Comparison of ENCODE assay signal across 19 cellular contexts in genomic region chr3:115595611-115596010, GRCh38. TPM values are rescaled to one million over a fixed set of nuclear protein-coding genes. Genes with fewer than 3 reads are reported as not detected.
DNase-seq lines count a peak whose midpoint lies in the region; TF ChIP-seq lines count a peak whose summit lies in the region.
"Had no signal": no experiment of that assay in that cellular context is flagged by ENCODE, and none has a peak within 500 bp of the region (broad histone marks: within the 10 kb centered on the region; RNA-seq: fewer than 3 reads in every experiment).

No MANE protein-coding gene starts in this region.

- no peaks in the 10 kb centered on the region for H3F3A ChIP-seq in smooth muscle cell (ENCODE audit: low read depth)

- H2AFZ ChIP-seq in hepatocyte (no peak overlapping the region), smooth muscle cell (ENCODE audit: low read depth) (no peak overlapping the region)

- 83% methylated on average over 1 of the region's 1 CpG for WGBS in hepatocyte (ENCODE audit: low lambda C conversion rate, missing lambda C conversion rate)
- 40% methylated on average over 1 of the region's 1 CpG for WGBS in smooth muscle cell (ENCODE audit: low lambda C conversion rate)

- H3K27ac Mint-ChIP-seq in activated T-cell treated with anti-CD3 and anti-CD28 coated beads, Interleukin-2, amount 50 U/mL, for 24 hours = no peak overlapping the region

- H3K27me3 ChIP-seq in brain microvascular endothelial cell (replicated peaks) = no peaks in the 10 kb centered on the region
- no peaks in the 10 kb centered on the region for H3K27me3 ChIP-seq in hepatocyte
- H3K27me3 ChIP-seq in smooth muscle cell (ENCODE audit: low read depth) = no peaks in the 10 kb centered on the region

- H3K79me2 ChIP-seq in hepatocyte = no peaks in the 10 kb centered on the region
- no peaks in the 10 kb centered on the region for H3K79me2 ChIP-seq in smooth muscle cell (ENCODE audit: low read depth)

- no peaks in the 10 kb centered on the region for H3K36me3 Mint-ChIP-seq in activated T-cell treated with anti-CD3 and anti-CD28 coated beads, Interleukin-2, amount 50 U/mL, for 24 hours (ENCODE audit: low read depth)

- H3K9me3 ChIP-seq in hepatocyte (ENCODE audit: low read depth) (no peaks in the 10 kb centered on the region), smooth muscle cell (replicated peaks; ENCODE audit: low read depth) (no peaks in the 10 kb centered on the region)

- peaks cover 4% of the 10 kb centered on the region for H3K9me3 Mint-ChIP-seq in activated T-cell treated with anti-CD3 and anti-CD28 coated beads, Interleukin-2, amount 50 U/mL, for 24 hours

- DNase-seq in SW480 (ENCODE audit: low spot score) = peak; percentile 17
- DNase-seq in brain microvascular endothelial cell = peak; percentile 72
- peak; percentile 9 for DNase-seq in hepatocyte (ENCODE audit: low spot score)
- no peak for DNase-seq in smooth muscle cell (lab: John Stamatoyannopoulos, UW; ENCODE audit: unreplicated experiment)
- DNase-seq in DMS53 treated with DMSO at 0.1 percent for 48 hours (lab: John Stamatoyannopoulos, UW; ENCODE audit: unreplicated experiment) = no peak
- DNase-seq in NCI-H774 (lab: John Stamatoyannopoulos, UW) = no peak
- DNase-seq in activated T-cell treated with anti-CD3 and anti-CD28 coated beads, Interleukin-2, amount 50 U/mL, for 24 hours = no peak
- DNase-seq: ACHN, AML-193, KBM-7, NCI-H1105 treated with DMSO at 0.1 percent for 48 hours, NCI-H1694, NCI-H2081 treated with DMSO at 0.1 percent for 48 hours, NCI-H748 treated with DMSO at 0.1 percent for 48 hours, Right ventricle myocardium superior had no signal

- H3K4me3 ChIP-seq in brain microvascular endothelial cell (ENCODE audit: low read depth, low read length) (no peak overlapping the region), hepatocyte (no peak overlapping the region), smooth muscle cell (no peak overlapping the region)
- H3K4me3 ChIP-seq: HAP-1, SK-N-MC had no signal

- H3K27me3 Mint-ChIP-seq in activated T-cell treated with anti-CD3 and anti-CD28 coated beads, Interleukin-2, amount 50 U/mL, for 24 hours = peaks cover 14% of the 10 kb centered on the region

- no peaks in the 10 kb centered on the region for H3K4me1 Mint-ChIP-seq in activated T-cell treated with anti-CD3 and anti-CD28 coated beads, Interleukin-2, amount 50 U/mL, for 24 hours (ENCODE audit: low read depth)

- H3K27ac ChIP-seq in brain microvascular endothelial cell (no peak overlapping the region), hepatocyte (peak overlapping the region; percentile 16), smooth muscle cell (ENCODE audit: low read depth) (peak overlapping the region; percentile 5)
- H3K27ac ChIP-seq: C4-2B, SK-N-MC had no signal

- no peaks in the 10 kb centered on the region for H3K9me2 ChIP-seq in hepatocyte (replicated peaks; ENCODE audit: insufficient read depth)

- H3K4me2 ChIP-seq in hepatocyte (no peak overlapping the region), smooth muscle cell (peak overlapping the region; percentile 11)

- H4K20me1 ChIP-seq in hepatocyte (ENCODE audit: insufficient read depth, poor library complexity, severe bottlenecking) (no peaks in the 10 kb centered on the region), smooth muscle cell (ENCODE audit: low read depth) (no peaks in the 10 kb centered on the region)

- H3K9ac ChIP-seq in smooth muscle cell (ENCODE audit: low read depth) = no peak overlapping the region

- H3K36me3 ChIP-seq in brain microvascular endothelial cell (replicated peaks) = no peaks in the 10 kb centered on the region
- H3K36me3 ChIP-seq in hepatocyte (replicated peaks; ENCODE audit: insufficient read depth, low read depth) = no peaks in the 10 kb centered on the region
- H3K36me3 ChIP-seq in smooth muscle cell (ENCODE audit: low read depth) = no peaks in the 10 kb centered on the region
- H3K36me3 ChIP-seq: HAP-1 had no signal

- H3K4me1 ChIP-seq in hepatocyte (ENCODE audit: insufficient read depth) = peaks cover 1% of the 10 kb centered on the region
- no peaks in the 10 kb centered on the region for H3K4me1 ChIP-seq in smooth muscle cell (ENCODE audit: low read depth)

- no peak overlapping the region for H3K4me3 Mint-ChIP-seq in activated T-cell treated with anti-CD3 and anti-CD28 coated beads, Interleukin-2, amount 50 U/mL, for 24 hours

- in situ Hi-C loops in brain microvascular endothelial cell (cut with HindIII; ENCODE audit: low pct_ligation_motif_present, low sequenced_read_pairs) = no loop called here

- TF ChIP-seq CTCF in brain microvascular endothelial cell (IDR thresholded peaks at IDR 0.05; ENCODE audit: low read depth, low read length, missing control alignments) = no peak
- no peak for TF ChIP-seq CTCF in hepatocyte (IDR thresholded peaks at IDR 0.05; ENCODE audit: poor library complexity)
- no peak for TF ChIP-seq CTCF in smooth muscle cell (IDR thresholded peaks at IDR 0.05; ENCODE audit: borderline replicate concordance, insufficient read depth, poor library complexity, severe bottlenecking)

RNA-seq across cellular contexts. Expression of gene GAP43, which starts 27.7 kb away (rescaled TPM):
- total RNA-seq in hepatocyte = 0.60 and 0.92 TPM in 2 replicates
- 0.81 and 0.97 TPM in 2 replicates for polyA plus RNA-seq in hepatocyte
- total RNA-seq in smooth muscle cell = 5.3 and 5.4 TPM in 2 replicates
- 11.2 and 11.7 TPM in 2 replicates for polyA plus RNA-seq in smooth muscle cell
- total RNA-seq: OCI-LY7 had no signal

Comparison
In these comparisons a context has a peak if more than half of its experiments do, and no peak if none do; other contexts are left out.
1. DNase-seq: peak in SW480 (single experiment), brain microvascular endothelial cell (single experiment) and hepatocyte (single experiment); none in smooth muscle cell (single experiment), DMS53 treated with DMSO at 0.1 percent for 48 hours (single experiment), NCI-H774 (single experiment) and activated T-cell treated with anti-CD3 and anti-CD28 coated beads, Interleukin-2, amount 50 U/mL, for 24 hours (single experiment).